Comparison of ENCODE assay signal across 24 cellular contexts in genomic region chr1:14848203-14848602, GRCh38.
DNase-seq lines count a peak whose midpoint lies in the region; ATAC-seq, FAIRE-seq and TF ChIP-seq lines count a peak whose summit lies in the region.
"Had no signal": no experiment of that assay in that cellular context is flagged by ENCODE, and none has a peak within 500 bp of the region (broad histone marks: within the 10 kb centered on the region; RNA-seq: fewer than 3 reads in every experiment).

No MANE protein-coding gene starts in this region.

- H2BK15ac ChIP-seq in H1 (ENCODE audit: low read length), result no peak overlapping the region

- no peaks in the 10 kb centered on the region for H3K4me1 ChIP-seq in HepG2 (ENCODE audit: insufficient read depth, low read length)
- no peaks in the 10 kb centered on the region for H3K4me1 ChIP-seq in right lobe of liver
- H3K4me1 ChIP-seq in H1 (replicated peaks in 1 of 4; ENCODE audit: control insufficient read depth in 3 of 4, insufficient read depth in 4 of 4, low read length in 3 of 4), result no peaks in the 10 kb centered on the region; a peak in 1 of 7 replicates
- H3K4me1 ChIP-seq in neural progenitor cell, result no peaks in the 10 kb centered on the region
- H3K4me1 ChIP-seq in aorta (ENCODE audit: control insufficient read depth in 1 of 2, insufficient read depth in 2 of 2, low read length in 2 of 2), result no peaks in the 10 kb centered on the region

- no peak overlapping the region for H2BK20ac ChIP-seq in H1 (ENCODE audit: low read length)

- CTCF ChIA-PET in HepG2 (lab: Yijun Ruan, JAX; ENCODE audit: low intra/inter-chr PET ratio, low total read pairs), result no interaction called here
- CTCF ChIA-PET in H1 (lab: Charles Lee; ENCODE audit: partially characterized antibody), result interaction anchor here (0.9 to 2.5 kb wide), 9 partner anchors 13 to 199 kb away, joined by 3 to 11 read pairs (median 4); no protein-coding TSS in a partner anchor
- CTCF ChIA-PET in activated CD4-positive, alpha-beta memory T cell treated with anti-CD3 and anti-CD28 coated beads for 36 hours (lab: Charles Lee), result no interaction called here

- H3K36me3 ChIP-seq in HepG2 (replicated peaks in 1 of 2; ENCODE audit: control insufficient read depth in 1 of 2, insufficient read depth in 2 of 2, low read length in 2 of 2) (no peaks in the 10 kb centered on the region), right lobe of liver (no peaks in the 10 kb centered on the region), H1 (ENCODE audit: control insufficient read depth in 2 of 4, insufficient read depth in 4 of 4, low read length in 3 of 4) (no peaks in the 10 kb centered on the region), neural progenitor cell (no peaks in the 10 kb centered on the region), aorta (ENCODE audit: control insufficient read depth in 1 of 2, insufficient read depth in 2 of 2, low read length in 1 of 2) (no peaks in the 10 kb centered on the region)
- H3K36me3 ChIP-seq: BLaER1 treated with 17β-estradiol and CSF1 and Interleukin-3, amounts not matched to agents 10 nM and 100 nM had no signal

- peaks cover 8% of the 10 kb centered on the region for H3K9me3 Mint-ChIP-seq in neural progenitor cell
- H3K9me3 Mint-ChIP-seq in activated CD4-positive, alpha-beta memory T cell treated with anti-CD3 and anti-CD28 coated beads for 36 hours, result no peaks in the 10 kb centered on the region
- H3K9me3 Mint-ChIP-seq: CD4-positive, alpha-beta T cell had no signal

- TF ChIP-seq CTCF in HepG2 (CRISPR knock-in tag; IDR thresholded peaks at IDR 0.05) (no peak), right lobe of liver (IDR thresholded peaks at IDR 0.05) (no peak), H1 (IDR thresholded peaks at IDR 0.05; ENCODE audit: control extremely low read depth in 1 of 3, insufficient read depth in 1 of 3, low read depth in 1 of 3, low read length in 3 of 3) (no peak), neural progenitor cell (IDR thresholded peaks at IDR 0.05) (no peak)

- no peak overlapping the region for H3K9ac ChIP-seq in HepG2 (ENCODE audit: insufficient read depth, low read depth, low read length)
- no peak overlapping the region for H3K9ac ChIP-seq in H1 (replicated peaks in 1 of 4; ENCODE audit: extremely low read depth in 1 of 4, low read depth in 3 of 4, low read length in 3 of 4)
- no peak overlapping the region for H3K9ac ChIP-seq in neural progenitor cell
- H3K9ac ChIP-seq: BLaER1 treated with 17β-estradiol and CSF1 and Interleukin-3, amounts not matched to agents 10 nM and 100 nM had no signal

- H2BK5ac ChIP-seq in H1 (ENCODE audit: low read depth, low read length), result no peak overlapping the region

- in situ Hi-C loops in HepG2 (cut with HindIII; ENCODE audit: extremely low pct_ligation_motif_present, low pct_unique_long_range_greater_than_20kb), result no loop called here

- H3K23me2 ChIP-seq in H1 (ENCODE audit: low read depth, low read length), result peaks cover 9% of the 10 kb centered on the region; the same call in 1 of the 2 replicates

- no peaks in the 10 kb centered on the region for H3K79me2 ChIP-seq in HepG2 (ENCODE audit: insufficient read depth, low read length)
- H3K79me2 ChIP-seq in H1 (ENCODE audit: control insufficient read depth in 1 of 2, insufficient read depth in 2 of 2, low read length in 2 of 2), result no peaks in the 10 kb centered on the region
- no peaks in the 10 kb centered on the region for H3K79me2 ChIP-seq in neural progenitor cell (ENCODE audit: low read depth)

- no peak for DNase-seq in HepG2 (ENCODE audit: low spot score)
- no peak for DNase-seq in right lobe of liver
- no peak for DNase-seq in H1 (ENCODE audit: low read depth in 1 of 2, low spot score in 2 of 2)
- no peak for DNase-seq in neural progenitor cell (ENCODE audit: low spot score)
- DNase-seq in GM19240 (ENCODE audit: insufficient read length, low spot score), result no peak
- no peak for DNase-seq in left ventricle myocardium superior
- no peak for DNase-seq in aorta
- no peak for DNase-seq in activated CD4-positive, alpha-beta memory T cell treated with anti-CD3 and anti-CD28 coated beads for 36 hours
- DNase-seq: CD4-positive, alpha-beta T cell; CD8-positive, alpha-beta memory T cell; DMS 273 treated with DMSO at 0.1 percent for 48 hours; DMS79; EL; GDM1; GOT3; H7 had no signal

- H3K56ac ChIP-seq in H1 (replicated peaks; ENCODE audit: insufficient read length, low read depth, low read length), result no peak overlapping the region

- no peak for ATAC-seq in HepG2
- ATAC-seq in right lobe of liver, result no peak
- no peak for ATAC-seq in left ventricle myocardium superior
- no peak for ATAC-seq in aorta (ENCODE audit: low FRiP score)
- ATAC-seq: HCT116 had no signal

- TF ChIP-seq RAD21 in HepG2 (CRISPR knock-in tag; IDR thresholded peaks at IDR 0.05), result no peak
- no peak for TF ChIP-seq RAD21 in H1 (IDR thresholded peaks at IDR 0.05 in 1 of 2, conservative IDR thresholded peaks at IDR 0.05 in 1 of 2; ENCODE audit: low read depth in 2 of 2, low read length in 2 of 2)

- no peak for FAIRE-seq in HepG2 (lab: Jason Lieb, UNC)
- no peak for FAIRE-seq in H1 (lab: Jason Lieb, UNC)
- FAIRE-seq: A204.1, D721Med, GM12878 had no signal

- POLR2A ChIA-PET in HepG2 (lab: Yijun Ruan, JAX), result no interaction called here
- POLR2A ChIA-PET in H1 (lab: Charles Lee; ENCODE audit: partially characterized antibody), result no interaction called here
- POLR2A ChIA-PET in activated CD4-positive, alpha-beta memory T cell treated with anti-CD3 and anti-CD28 coated beads for 36 hours (lab: Charles Lee), result no interaction called here

- 34% methylated on average over 5 of the region's 6 CpGs for WGBS in HepG2 (ENCODE audit: low lambda C conversion rate)
- WGBS in right lobe of liver (ENCODE audit: insufficient coverage, low coverage, low lambda C conversion rate, missing lambda C conversion rate), result 88% methylated on average over 4 of the region's 6 CpGs
- WGBS in H1 (ENCODE audit: extremely low coverage in 1 of 2, insufficient coverage in 1 of 2, insufficient read length in 1 of 2, insufficient replicate concordance in 2 of 2, low coverage in 1 of 2, low lambda C conversion rate in 2 of 2, missing lambda C conversion rate in 1 of 2), 2 experiments, result 90% methylated on average over 6 of the region's 6 CpGs; no CpG with 5 or more reads in 1 of the 2 experiments
- WGBS in aorta, 2 donors, result 84 to 86% methylated on average over 6 of the region's 6 CpGs

- H2AK5ac ChIP-seq in H1 (ENCODE audit: low read depth, low read length), result no peak overlapping the region

- H4K91ac ChIP-seq in H1 (replicated peaks; ENCODE audit: insufficient read length, low read length), result no peak overlapping the region

- H3K4me2 ChIP-seq in HepG2 (ENCODE audit: low read depth, low read length) (no peak overlapping the region), H1 (ENCODE audit: insufficient read depth in 1 of 2, low read depth in 2 of 2, low read length in 2 of 2) (no peak overlapping the region), neural progenitor cell (no peak overlapping the region)

- no peak overlapping the region for H2BK120ac ChIP-seq in H1 (replicated peaks; ENCODE audit: low read depth, low read length)

- H3K23ac ChIP-seq in H1 (ENCODE audit: insufficient read length), result no peak overlapping the region

- H4K20me1 ChIP-seq in HepG2 (ENCODE audit: insufficient read depth, low read length) (no peaks in the 10 kb centered on the region), H1 (replicated peaks in 1 of 2; ENCODE audit: control insufficient read depth in 1 of 2, insufficient read depth in 2 of 2, low read length in 2 of 2) (peaks cover 1 to 2% of the 10 kb centered on the region in 2 experiments), neural progenitor cell (ENCODE audit: low read depth) (no peaks in the 10 kb centered on the region)
- H4K20me1 ChIP-seq: BLaER1 treated with 17β-estradiol and CSF1 and Interleukin-3, amounts not matched to agents 10 nM and 100 nM had no signal

- H3K27ac Mint-ChIP-seq in neural progenitor cell, result peak overlapping the region; percentile 51
- no peak overlapping the region for H3K27ac Mint-ChIP-seq in activated CD4-positive, alpha-beta memory T cell treated with anti-CD3 and anti-CD28 coated beads for 36 hours
- H3K27ac Mint-ChIP-seq: B cell; CD4-positive, alpha-beta T cell; CD8-positive, alpha-beta memory T cell had no signal

- H3K27ac ChIP-seq in HepG2 (ENCODE audit: extremely low read length, insufficient read depth, low read length), result no peak overlapping the region
- no peak overlapping the region for H3K27ac ChIP-seq in right lobe of liver
- H3K27ac ChIP-seq in H1 (ENCODE audit: low read depth, low read length), result no peak overlapping the region
- H3K27ac ChIP-seq in neural progenitor cell, result no peak overlapping the region
- H3K27ac ChIP-seq in aorta (ENCODE audit: low read depth in 1 of 2, low read length in 2 of 2), result no peak overlapping the region
- H3K27ac ChIP-seq: 22Rv1; BLaER1 treated with 17β-estradiol and CSF1 and Interleukin-3, amounts not matched to agents 10 nM and 100 nM had no signal

- BruUV-seq in HepG2 (replicated peaks; lab: Mats Ljungman, UMichigan), result no TSS peak

- H2BK12ac ChIP-seq in H1 (ENCODE audit: low read depth, low read length), result no peak overlapping the region

- no peaks in the 10 kb centered on the region; the same call in 1 of the 2 replicates for H3K79me1 ChIP-seq in H1 (ENCODE audit: low read depth, low read length)

- H2AFZ ChIP-seq in HepG2 (ENCODE audit: low read length) (no peak overlapping the region), H1 (ENCODE audit: low read length) (no peak overlapping the region), neural progenitor cell (replicated peaks) (no peak overlapping the region)

- H3K4ac ChIP-seq in H1 (replicated peaks; ENCODE audit: insufficient read length, low read depth, low read length), result no peak overlapping the region

- H3K27me3 ChIP-seq in HepG2 (ENCODE audit: control insufficient read depth in 1 of 2, insufficient read depth in 2 of 2, low read length in 2 of 2) (peaks cover 2 to 51% of the 10 kb centered on the region in 2 experiments), right lobe of liver (no peaks in the 10 kb centered on the region), H1 (replicated peaks in 1 of 4; ENCODE audit: control insufficient read depth in 3 of 4, extremely low read depth in 1 of 4, insufficient read depth in 3 of 4, low read length in 3 of 4) (no peaks in the 10 kb centered on the region), neural progenitor cell (no peaks in the 10 kb centered on the region), aorta (ENCODE audit: control insufficient read depth in 1 of 2, insufficient read depth in 2 of 2, low read length in 1 of 2) (no peaks in the 10 kb centered on the region)
- H3K27me3 ChIP-seq: BLaER1 treated with 17β-estradiol and CSF1 and Interleukin-3, amounts not matched to agents 10 nM and 100 nM had no signal

- peaks cover 2% of the 10 kb centered on the region for H3K36me3 Mint-ChIP-seq in neural progenitor cell
- no peaks in the 10 kb centered on the region for H3K36me3 Mint-ChIP-seq in activated CD4-positive, alpha-beta memory T cell treated with anti-CD3 and anti-CD28 coated beads for 36 hours
- H3K36me3 Mint-ChIP-seq: CD14-positive monocyte; CD8-positive, alpha-beta memory T cell had no signal

- TF ChIP-seq EP300 in HepG2 (IDR thresholded peaks at IDR 0.05; ENCODE audit: low read depth in 2 of 2, low read length in 2 of 2) (no peak), HepG2 (CRISPR knock-in tag; IDR thresholded peaks at IDR 0.05; ENCODE audit: borderline replicate concordance) (no peak), H1 (IDR thresholded peaks at IDR 0.05; ENCODE audit: borderline replicate concordance in 1 of 2, low read depth in 2 of 2, low read length in 2 of 2) (no peak)

- no peak overlapping the region for H3K4me3 Mint-ChIP-seq in neural progenitor cell
- no peak overlapping the region for H3K4me3 Mint-ChIP-seq in activated CD4-positive, alpha-beta memory T cell treated with anti-CD3 and anti-CD28 coated beads for 36 hours
- H3K4me3 Mint-ChIP-seq: B cell; CD14-positive monocyte; CD4-positive, alpha-beta T cell; CD8-positive, alpha-beta memory T cell had no signal

- H3K4me3 ChIP-seq in HepG2 (replicated peaks in 1 of 3; ENCODE audit: insufficient read depth in 1 of 3, low read depth in 2 of 3, low read length in 3 of 3) (no peak overlapping the region), right lobe of liver (no peak overlapping the region), H1 (ENCODE audit: extremely low read depth in 1 of 4, insufficient read depth in 2 of 4, low read depth in 3 of 4, low read length in 4 of 4) (no peak overlapping the region), neural progenitor cell (no peak overlapping the region), aorta (ENCODE audit: low read length in 2 of 2) (no peak overlapping the region)
- H3K4me3 ChIP-seq: BLaER1 treated with 17β-estradiol and CSF1 and Interleukin-3, amounts not matched to agents 10 nM and 100 nM; GM12878 had no signal

- H4K5ac ChIP-seq in H1 (ENCODE audit: insufficient read length, low read depth, low read length), result no peak overlapping the region

- intact Hi-C loops in HepG2 (cut with micrococcal nuclease; ENCODE audit: unreplicated experiment), result no loop called here
- intact Hi-C loops in right lobe of liver (cut with DNase I), result no loop called here
- intact Hi-C loops in left ventricle myocardium superior (cut with micrococcal nuclease), result no loop called here
- intact Hi-C loops in aorta (cut with DNase I), result no loop called here
- intact Hi-C loops in activated CD4-positive, alpha-beta memory T cell treated with anti-CD3 and anti-CD28 coated beads for 36 hours (cut with micrococcal nuclease), result no loop called here

- no peak overlapping the region for H3K18ac ChIP-seq in H1 (ENCODE audit: extremely low read depth, low read length)

- TF ChIP-seq POLR2A in HepG2 (IDR thresholded peaks at IDR 0.05; ENCODE audit: insufficient read depth in 1 of 2, low read depth in 2 of 2, low read length in 2 of 2) (no peak), right lobe of liver (IDR thresholded peaks at IDR 0.05) (no peak), H1 (IDR thresholded peaks at IDR 0.05; ENCODE audit: control extremely low read depth in 1 of 2, low read depth in 2 of 2, low read length in 2 of 2) (no peak)

- peaks cover 14% of the 10 kb centered on the region for H3K4me1 Mint-ChIP-seq in neural progenitor cell
- no peaks in the 10 kb centered on the region for H3K4me1 Mint-ChIP-seq in activated CD4-positive, alpha-beta memory T cell treated with anti-CD3 and anti-CD28 coated beads for 36 hours (ENCODE audit: low read depth)
- H3K4me1 Mint-ChIP-seq: B cell; CD14-positive monocyte; CD8-positive, alpha-beta memory T cell had no signal

- H3F3A ChIP-seq in neural progenitor cell (ENCODE audit: low read depth), result no peaks in the 10 kb centered on the region

- H3K14ac ChIP-seq in H1 (ENCODE audit: insufficient read length), result no peak overlapping the region

- no peak overlapping the region; the same call in 1 of the 2 replicates for H4K8ac ChIP-seq in H1 (ENCODE audit: extremely low read depth, insufficient read depth, low read length)

- H3K27me3 Mint-ChIP-seq in neural progenitor cell (ENCODE audit: insufficient read depth, low read depth), result peaks cover 4% of the 10 kb centered on the region
- H3K27me3 Mint-ChIP-seq in activated CD4-positive, alpha-beta memory T cell treated with anti-CD3 and anti-CD28 coated beads for 36 hours, result peaks cover 2% of the 10 kb centered on the region
- H3K27me3 Mint-ChIP-seq: CD4-positive, alpha-beta T cell had no signal

- H3K9me3 ChIP-seq in HepG2 (ENCODE audit: low read length) (peaks cover under 1% of the 10 kb centered on the region; the same call in 1 of the 2 replicates), right lobe of liver (no peaks in the 10 kb centered on the region), H1 (ENCODE audit: insufficient read depth in 2 of 2, low read depth in 1 of 2, low read length in 1 of 2) (no peaks in the 10 kb centered on the region), neural progenitor cell (ENCODE audit: low read depth) (no peaks in the 10 kb centered on the region), aorta (ENCODE audit: control insufficient read depth, low read length) (peaks cover 2% of the 10 kb centered on the region)

Comparison
In these comparisons a context has a peak if more than half of its experiments do, and no peak if none do; other contexts are left out.
1. Of the 41 proteins assayed by ChIP-seq in both HepG2 and H1: peak only in HepG2: none; only in H1: KDM1A; in both: none; in neither: 40.